9 cellular contexts compared by ENCODE assay signal in the genomic region with DNA sequence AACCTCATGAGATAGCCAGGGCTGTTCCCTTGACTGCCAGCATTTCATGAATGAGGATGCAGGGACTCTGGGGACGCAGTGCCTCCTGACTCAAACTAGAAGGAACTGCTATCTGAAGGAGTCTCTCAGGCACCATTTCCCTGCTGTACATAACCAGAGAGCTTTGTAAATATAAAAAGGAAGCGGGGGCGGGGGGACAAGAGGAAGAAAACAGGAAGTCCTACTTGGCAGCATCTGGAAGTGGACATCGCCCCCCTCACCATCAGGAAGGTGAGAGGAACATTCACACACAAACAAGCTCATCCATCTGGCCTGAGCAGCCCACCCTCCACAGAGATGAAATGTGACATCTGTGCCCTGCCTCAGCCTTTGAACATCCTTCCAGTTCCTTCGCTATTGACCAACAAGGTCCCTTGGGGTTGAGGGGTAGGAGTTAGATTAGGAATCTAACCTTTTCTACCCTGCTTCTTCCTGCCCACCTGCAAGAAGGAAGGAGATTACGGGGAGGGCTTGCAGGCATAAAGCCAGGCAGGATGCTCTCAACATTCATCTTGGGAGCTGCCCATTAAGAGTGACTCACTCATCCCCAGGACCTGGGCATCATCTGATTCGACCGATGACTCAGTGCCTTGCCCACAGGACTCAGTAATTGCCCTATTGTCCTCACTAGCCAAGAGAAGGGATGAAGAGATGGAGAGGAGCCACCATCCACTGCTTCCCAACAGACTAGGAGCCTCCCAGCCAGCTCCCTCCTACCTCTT. TPM values are rescaled to one million over a fixed set of nuclear protein-coding genes. Genes with fewer than 3 reads are reported as not detected.
DNase-seq lines count a peak whose midpoint lies in the region; ATAC-seq and TF ChIP-seq lines count a peak whose summit lies in the region.
"Had no signal": no experiment of that assay in that cellular context is flagged by ENCODE, and none has a peak within 500 bp of the region (broad histone marks: within the 10 kb centered on the region; RNA-seq: fewer than 3 reads in every experiment).

No MANE protein-coding gene starts in this region.

- no peak overlapping the region for H3K4me3 ChIP-seq in right cardiac atrium (ENCODE audit: low read length)
- no peak overlapping the region for H3K4me3 ChIP-seq in upper lobe of left lung

- TF ChIP-seq CTCF in WTC11 (IDR thresholded peaks at IDR 0.05) (no peak), upper lobe of left lung (IDR thresholded peaks at IDR 0.05) (no peak)

- peaks cover 2 to 32% (median 12%) of the 10 kb centered on the region in 4 donors for H3K36me3 ChIP-seq in upper lobe of left lung

- intact Hi-C loops in right cardiac atrium (cut with DNase I), result no loop called here

- peak in 1 of 4 donors; percentile 13 for TF ChIP-seq POLR2A in upper lobe of left lung (IDR thresholded peaks at IDR 0.05)

- H3K27ac Mint-ChIP-seq in activated CD8-positive, alpha-beta memory T cell treated with anti-CD3 and anti-CD28 coated beads, Interleukin-2, amount 10 ng/mL, durations not matched to agents 7 days and 5 days, result peak overlapping the region; percentile 11
- peak overlapping the region; percentile 35; the same call in 1 of the 2 replicates for H3K27ac Mint-ChIP-seq in WTC11

- TF ChIP-seq EP300 in upper lobe of left lung (IDR thresholded peaks at IDR 0.05), result peak in 1 of 4 donors; percentile 44

- H3K36me3 Mint-ChIP-seq in activated CD8-positive, alpha-beta memory T cell treated with anti-CD3 and anti-CD28 coated beads, Interleukin-2, amount 10 ng/mL, durations not matched to agents 7 days and 5 days, result peaks cover 60% of the 10 kb centered on the region
- H3K36me3 Mint-ChIP-seq in WTC11, result no peaks in the 10 kb centered on the region

- H3K9me3 Mint-ChIP-seq in activated CD8-positive, alpha-beta memory T cell treated with anti-CD3 and anti-CD28 coated beads, Interleukin-2, amount 10 ng/mL, durations not matched to agents 7 days and 5 days (ENCODE audit: low read depth), result no peaks in the 10 kb centered on the region
- 0 out of 2 replicates have a peak, but pooled peaks cover 2% of the 10 kb centered on the region for H3K9me3 Mint-ChIP-seq in WTC11

- peaks cover 15% of the 10 kb centered on the region for H3K4me1 ChIP-seq in right cardiac atrium (ENCODE audit: control insufficient read depth, insufficient read depth, low read length)
- peaks cover 19 to 49% (median 43%) of the 10 kb centered on the region in 4 donors for H3K4me1 ChIP-seq in upper lobe of left lung

- CTCF ChIA-PET in activated CD8-positive, alpha-beta memory T cell treated with anti-CD3 and anti-CD28 coated beads, Interleukin-2, amount 10 ng/mL, durations not matched to agents 7 days and 5 days (lab: Charles Lee), result interaction anchor here (0.7 to 2.8 kb wide), 8 partner anchors 8 to 105 kb away, joined by 3 to 13 read pairs (median 4); a partner anchor contains a TSS
- CTCF ChIA-PET in WTC11 (lab: Charles Lee), result interaction anchor here (0.5 to 1.4 kb wide), 2 partner anchors 21 to 32 kb away, joined by 3 to 9 read pairs; no protein-coding TSS in a partner anchor

- H3K27me3 ChIP-seq in right cardiac atrium (ENCODE audit: control insufficient read depth, insufficient read depth), result no peaks in the 10 kb centered on the region
- H3K27me3 ChIP-seq in upper lobe of left lung, result no peaks in the 10 kb centered on the region

- no peak overlapping the region for H3K27ac ChIP-seq in right cardiac atrium (ENCODE audit: low read length)
- peak overlapping the region; percentile 11 to 77 (median 54) for H3K27ac ChIP-seq in upper lobe of left lung
- H3K27ac ChIP-seq: KMS-11 had no signal

- ATAC-seq in activated CD8-positive, alpha-beta memory T cell treated with anti-CD3 and anti-CD28 coated beads, Interleukin-2, amount 10 ng/mL, durations not matched to agents 7 days and 5 days, result no peak
- no peak for ATAC-seq in WTC11
- ATAC-seq in right cardiac atrium, result peak; percentile 47 to 65
- peak; percentile 61 to 75 for ATAC-seq in upper lobe of left lung (ENCODE audit: low FRiP score in 2 of 2)

- WGBS in right cardiac atrium, result 53% methylated on average over 8 of the region's 8 CpGs
- 53 to 54% methylated on average over 7 to 8 of the region's 8 CpGs for WGBS in upper lobe of left lung, 2 donors

- DNase-seq in activated CD8-positive, alpha-beta memory T cell treated with anti-CD3 and anti-CD28 coated beads, Interleukin-2, amount 10 ng/mL, durations not matched to agents 7 days and 5 days, result no peak
- DNase-seq in activated CD8-positive, alpha-beta memory T cell treated with anti-CD3 and anti-CD28 coated beads, Interleukin-2, amount 50 U/mL, for 48 hours, result no peak
- DNase-seq in WTC11 (ENCODE audit: low spot score) (no peak), right cardiac atrium (peak in 1 of 3 donors; percentile 48), upper lobe of left lung (peak in 1 of 2 donors; percentile 81)
- DNase-seq in activated effector memory CD4-positive, alpha-beta T cell treated with Interleukin-2 at 50 U/mL for 16 hours, result no peak
- DNase-seq in activated CD4-positive, CD25-positive, alpha-beta regulatory T cell (lab: John Stamatoyannopoulos, UW), result no peak
- no peak for DNase-seq in activated CD4-positive, alpha-beta T cell treated with anti-CD3 and anti-CD28 coated beads for 1 hour

- no peaks in the 10 kb centered on the region for H3K27me3 Mint-ChIP-seq in activated CD8-positive, alpha-beta memory T cell treated with anti-CD3 and anti-CD28 coated beads, Interleukin-2, amount 10 ng/mL, durations not matched to agents 7 days and 5 days
- no peaks in the 10 kb centered on the region for H3K27me3 Mint-ChIP-seq in WTC11 (ENCODE audit: low read depth)

- H3K4me3 Mint-ChIP-seq in activated CD8-positive, alpha-beta memory T cell treated with anti-CD3 and anti-CD28 coated beads, Interleukin-2, amount 10 ng/mL, durations not matched to agents 7 days and 5 days, result no peak overlapping the region
- H3K4me3 Mint-ChIP-seq in WTC11, result no peak overlapping the region

- POLR2A ChIA-PET in WTC11 (lab: Charles Lee), result no interaction called here

- H3K4me1 Mint-ChIP-seq in activated CD8-positive, alpha-beta memory T cell treated with anti-CD3 and anti-CD28 coated beads, Interleukin-2, amount 10 ng/mL, durations not matched to agents 7 days and 5 days, result peaks cover 75% of the 10 kb centered on the region
- peaks cover 3% of the 10 kb centered on the region; the same call in 1 of the 2 replicates for H3K4me1 Mint-ChIP-seq in WTC11

- H3K9me3 ChIP-seq in right cardiac atrium (ENCODE audit: control insufficient read depth, low read length) (no peaks in the 10 kb centered on the region), upper lobe of left lung (no peaks in the 10 kb centered on the region)

TF ChIP-seq in WTC11, 78 proteins besides CTCF, POLR2A, EP300 and RAD21 (continues in another document):
- TF ChIP-seq, protein P1, sequence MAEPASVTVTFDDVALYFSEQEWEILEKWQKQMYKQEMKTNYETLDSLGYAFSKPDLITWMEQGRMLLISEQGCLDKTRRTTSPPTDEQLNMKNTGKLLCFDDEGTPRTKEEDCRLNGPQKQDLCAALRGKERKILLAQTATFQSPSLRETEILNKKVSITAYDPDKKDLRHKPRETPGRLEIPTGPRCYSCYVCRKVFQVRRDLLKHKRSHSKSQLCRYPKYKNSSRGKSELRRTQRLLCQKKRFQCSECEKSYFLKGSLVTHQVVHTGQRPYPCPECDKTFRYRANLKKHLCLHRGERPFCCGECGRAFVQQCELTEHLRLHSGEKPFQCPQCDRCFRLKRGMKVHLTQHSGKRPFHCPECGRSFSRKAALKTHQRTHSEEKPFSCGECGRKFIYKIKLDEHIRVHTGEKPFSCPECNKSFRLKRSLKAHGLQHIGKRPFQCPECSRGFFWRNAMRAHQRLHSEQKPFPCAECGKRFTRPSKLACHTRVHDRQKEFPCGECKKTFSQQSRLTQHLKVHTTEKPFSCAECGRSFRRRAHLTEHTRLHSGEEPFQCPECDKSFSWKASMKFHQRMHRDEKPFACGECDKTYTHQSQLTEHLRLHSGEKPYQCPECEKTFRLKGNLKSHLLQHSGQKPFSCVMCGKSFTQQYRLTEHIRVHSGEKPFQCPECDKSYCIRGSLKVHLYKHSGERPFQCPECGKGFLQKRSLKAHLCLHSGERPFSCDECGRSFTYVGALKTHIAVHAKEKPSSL (CRISPR knock-in tag; conservative IDR thresholded peaks at IDR 0.05), result no peak
- TF ChIP-seq RELA (CRISPR knock-in tag; IDR thresholded peaks at IDR 0.05; ENCODE audit: borderline replicate concordance) (no peak), ZNF232 (CRISPR knock-in tag; IDR thresholded peaks at IDR 0.05) (no peak)
- TF ChIP-seq, protein P2, sequence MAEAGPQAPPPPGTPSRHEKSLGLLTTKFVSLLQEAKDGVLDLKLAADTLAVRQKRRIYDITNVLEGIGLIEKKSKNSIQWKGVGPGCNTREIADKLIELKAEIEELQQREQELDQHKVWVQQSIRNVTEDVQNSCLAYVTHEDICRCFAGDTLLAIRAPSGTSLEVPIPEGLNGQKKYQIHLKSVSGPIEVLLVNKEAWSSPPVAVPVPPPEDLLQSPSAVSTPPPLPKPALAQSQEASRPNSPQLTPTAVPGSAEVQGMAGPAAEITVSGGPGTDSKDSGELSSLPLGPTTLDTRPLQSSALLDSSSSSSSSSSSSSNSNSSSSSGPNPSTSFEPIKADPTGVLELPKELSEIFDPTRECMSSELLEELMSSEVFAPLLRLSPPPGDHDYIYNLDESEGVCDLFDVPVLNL (CRISPR knock-in tag; IDR thresholded peaks at IDR 0.05; ENCODE audit: borderline replicate concordance, low read depth), result no peak
- TF ChIP-seq, protein P3, sequence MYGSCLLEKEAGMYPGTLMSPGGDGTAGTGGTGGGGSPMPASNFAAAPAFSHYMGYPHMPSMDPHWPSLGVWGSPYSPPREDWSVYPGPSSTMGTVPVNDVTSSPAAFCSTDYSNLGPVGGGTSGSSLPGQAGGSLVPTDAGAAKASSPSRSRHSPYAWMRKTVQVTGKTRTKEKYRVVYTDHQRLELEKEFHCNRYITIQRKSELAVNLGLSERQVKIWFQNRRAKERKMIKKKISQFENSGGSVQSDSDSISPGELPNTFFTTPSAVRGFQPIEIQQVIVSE (CRISPR knock-in tag; IDR thresholded peaks at IDR 0.05; ENCODE audit: borderline replicate concordance), result no peak
- TF ChIP-seq, protein P4, sequence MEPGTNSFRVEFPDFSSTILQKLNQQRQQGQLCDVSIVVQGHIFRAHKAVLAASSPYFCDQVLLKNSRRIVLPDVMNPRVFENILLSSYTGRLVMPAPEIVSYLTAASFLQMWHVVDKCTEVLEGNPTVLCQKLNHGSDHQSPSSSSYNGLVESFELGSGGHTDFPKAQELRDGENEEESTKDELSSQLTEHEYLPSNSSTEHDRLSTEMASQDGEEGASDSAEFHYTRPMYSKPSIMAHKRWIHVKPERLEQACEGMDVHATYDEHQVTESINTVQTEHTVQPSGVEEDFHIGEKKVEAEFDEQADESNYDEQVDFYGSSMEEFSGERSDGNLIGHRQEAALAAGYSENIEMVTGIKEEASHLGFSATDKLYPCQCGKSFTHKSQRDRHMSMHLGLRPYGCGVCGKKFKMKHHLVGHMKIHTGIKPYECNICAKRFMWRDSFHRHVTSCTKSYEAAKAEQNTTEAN (CRISPR knock-in tag; IDR thresholded peaks at IDR 0.05), result no peak

RNA-seq across cellular contexts. Expression of a gene that starts 31.9 kb away (rescaled TPM):
- 10 to 100 TPM; 19.4 to 30.3 TPM for total RNA-seq in activated CD8-positive, alpha-beta memory T cell treated with anti-CD3 and anti-CD28 coated beads, Interleukin-2, amount 10 ng/mL, durations not matched to agents 7 days and 5 days
- 5.1 to 7.2 TPM (median 5.9 TPM) in 3 replicates for total RNA-seq in WTC11 (2021)
- 10 to 100 TPM; 13.6 to 26.6 (median 15.7) TPM for total RNA-seq in right cardiac atrium
- polyA plus RNA-seq in right cardiac atrium, result 12.9 TPM
- total RNA-seq in upper lobe of left lung, result 100 to 1,000 TPM in 2 of 6 donors, 10 to 100 TPM in 4; 83.8 to 150 (median 94.7) TPM

Comparison
In these comparisons a context has a peak if more than half of its experiments do, and no peak if none do; other contexts are left out.
1. ATAC-seq: peak in right cardiac atrium (2 of 2) and upper lobe of left lung (2 of 2); none in activated CD8-positive, alpha-beta memory T cell treated with anti-CD3 and anti-CD28 coated beads, Interleukin-2, amount 10 ng/mL, durations not matched to agents 7 days and 5 days (single experiment) and WTC11 (single experiment).